8 cellular contexts compared by ENCODE assay signal in genomic region chr12:57518176-57518919, GRCh38. TPM values are rescaled to one million over a fixed set of nuclear protein-coding genes. Genes with fewer than 3 reads are reported as not detected.
DNase-seq lines count a peak whose midpoint lies in the region; ATAC-seq and TF ChIP-seq lines count a peak whose summit lies in the region.
"Had no signal": no experiment of that assay in that cellular context is flagged by ENCODE, and none has a peak within 500 bp of the region (broad histone marks: within the 10 kb centered on the region; RNA-seq: fewer than 3 reads in every experiment).

No MANE protein-coding gene starts in this region.

- WGBS in spleen, 5 donors = 58 to 87% (median 68%) methylated on average over 8 of the region's 8 CpGs

- H3K9me3 Mint-ChIP-seq in activated CD8-positive, alpha-beta T cell treated with anti-CD3 and anti-CD28 coated beads for 36 hours = no peaks in the 10 kb centered on the region

- H3K27ac ChIP-seq in HEK293 (ENCODE audit: extremely low read depth, low read depth, low read length) = no peak overlapping the region
- peak overlapping the region in 7 of 8 donors; percentile 11 to 100 (median 99) for H3K27ac ChIP-seq in spleen

- H3K36me3 ChIP-seq in HEK293 (ENCODE audit: control insufficient read depth in 2 of 2, insufficient read depth in 1 of 2, low read length in 2 of 2) (peaks cover 29 to 58% of the 10 kb centered on the region in 2 experiments), spleen (peaks cover 3 to 56% (median 44%) of the 10 kb centered on the region in 6 donors)

- peaks cover 13% of the 10 kb centered on the region for H3K4me1 ChIP-seq in HEK293 (ENCODE audit: control insufficient read depth, insufficient read depth, low read length)
- H3K4me1 ChIP-seq in spleen = peaks cover 31 to 61% (median 52%) of the 10 kb centered on the region in 6 donors

- DNase-seq in activated CD8-positive, alpha-beta T cell treated with anti-CD3 and anti-CD28 coated beads for 36 hours = no peak
- peak in 1 of 2 donors; percentile 30 for DNase-seq in foreskin fibroblast
- no peak for DNase-seq in spleen
- no peak for DNase-seq in NCI-H524 (lab: John Stamatoyannopoulos, UW)
- no peak for DNase-seq in dedifferentiated amniotic fluid mesenchymal stem cell (ENCODE audit: extremely low spot score)
- DNase-seq: nucleus accumbens had no signal

- H3K27me3 Mint-ChIP-seq in activated CD8-positive, alpha-beta T cell treated with anti-CD3 and anti-CD28 coated beads for 36 hours = no peaks in the 10 kb centered on the region

- peaks cover 48% of the 10 kb centered on the region for H3K4me1 Mint-ChIP-seq in activated CD8-positive, alpha-beta T cell treated with anti-CD3 and anti-CD28 coated beads for 36 hours (ENCODE audit: low read depth)

- H3K9me3 ChIP-seq in HEK293 (ENCODE audit: control insufficient read depth, insufficient read depth, low read depth, low read length) = no peaks in the 10 kb centered on the region
- no peaks in the 10 kb centered on the region for H3K9me3 ChIP-seq in spleen

- intact Hi-C loops in activated CD8-positive, alpha-beta T cell treated with anti-CD3 and anti-CD28 coated beads for 36 hours (cut with micrococcal nuclease) = no loop called here
- intact Hi-C loops in spleen (cut with DNase I; ENCODE audit: low total_unique reads) = no loop called here

- no peaks in the 10 kb centered on the region for H3K27me3 ChIP-seq in spleen (replicated peaks in 1 of 7)

- POLR2A ChIA-PET in HEK293 (lab: Yijun Ruan, JAX) = interaction anchor here (1.4 kb wide), 1 partner anchor 8 kb away, joined by 4 read pairs; no protein-coding TSS in a partner anchor
- POLR2A ChIA-PET in activated CD8-positive, alpha-beta T cell treated with anti-CD3 and anti-CD28 coated beads for 36 hours (lab: Charles Lee) = interaction anchor here (1.1 to 5.7 kb wide), 5 partner anchors 8 to 47 kb away, joined by 3 to 50 read pairs (median 15); partner anchors contain the start of gene MARS1

- H3K36me3 Mint-ChIP-seq in activated CD8-positive, alpha-beta T cell treated with anti-CD3 and anti-CD28 coated beads for 36 hours (ENCODE audit: low read depth) = peaks cover 60% of the 10 kb centered on the region

- H3K4me3 Mint-ChIP-seq in activated CD8-positive, alpha-beta T cell treated with anti-CD3 and anti-CD28 coated beads for 36 hours = peak overlapping the region; percentile 95

- CTCF ChIA-PET in HEK293 (lab: Yijun Ruan, JAX) = interaction anchor here (0.6 to 1.6 kb wide), 3 partner anchors 19 to 66 kb away, joined by 3 to 5 read pairs (median 4); partner anchors contain the start of gene GLI1
- CTCF ChIA-PET in activated CD8-positive, alpha-beta T cell treated with anti-CD3 and anti-CD28 coated beads for 36 hours (lab: Charles Lee) = interaction anchor here (1.2 kb wide), 1 partner anchor 63 kb away, joined by 3 read pairs; the partner anchor contains the start of gene INHBE

- ATAC-seq in activated CD8-positive, alpha-beta T cell treated with anti-CD3 and anti-CD28 coated beads for 36 hours = no peak
- ATAC-seq in HG02763 (IDR thresholded peaks at IDR 0.05; ENCODE audit: unreplicated experiment) = no peak

- TF ChIP-seq POLR2A in spleen (IDR thresholded peaks at IDR 0.05) = no peak

- H3K4me3 ChIP-seq in HEK293 (ENCODE audit: low read depth, low read length) (no peak overlapping the region), foreskin fibroblast (ENCODE audit: low read depth in 1 of 2, low read length in 2 of 2) (peak overlapping the region; percentile 86 to 100), spleen (peak overlapping the region in 4 of 8 donors; percentile 74 to 90 (median 82))

- peak overlapping the region; percentile 99 for H3K27ac Mint-ChIP-seq in activated CD8-positive, alpha-beta T cell treated with anti-CD3 and anti-CD28 coated beads for 36 hours

- TF ChIP-seq CTCF in HEK293 (tag by site-specific recombination; IDR thresholded peaks at IDR 0.05) = no peak
- no peak for TF ChIP-seq CTCF in activated CD8-positive, alpha-beta T cell treated with anti-CD3 and anti-CD28 coated beads for 36 hours (IDR thresholded peaks at IDR 0.05)
- TF ChIP-seq CTCF in foreskin fibroblast (IDR thresholded peaks at IDR 0.05; ENCODE audit: low read depth, low read length) = no peak
- TF ChIP-seq CTCF in spleen (IDR thresholded peaks at IDR 0.05 in 8 of 11, conservative IDR thresholded peaks at IDR 0.05 in 3 of 11) = no peak

TF ChIP-seq in HEK293, 187 proteins besides CTCF, POLR2A, EP300 and RAD21 (continues in another document):
- TF ChIP-seq ZNF18 (tag by site-specific recombination; IDR thresholded peaks at IDR 0.05) (no peak), ZNF701 (tag by site-specific recombination; IDR thresholded peaks at IDR 0.05) (no peak), ZNF529 (tag by site-specific recombination; IDR thresholded peaks at IDR 0.05; ENCODE audit: insufficient replicate concordance) (no peak), ZFHX2 (tag by site-specific recombination; conservative IDR thresholded peaks at IDR 0.05) (0 out of 2 replicates have a peak, but pooled peaks have one; percentile 7), ZNF777 (tag by site-specific recombination; IDR thresholded peaks at IDR 0.05; ENCODE audit: borderline replicate concordance) (no peak), ZNF394 (tag by site-specific recombination; IDR thresholded peaks at IDR 0.05; ENCODE audit: borderline replicate concordance) (peak; percentile 65; the same call in 1 of the 2 replicates), ZBTB1 (tag by site-specific recombination; IDR thresholded peaks at IDR 0.05) (no peak), ZNF776 (tag by site-specific recombination; IDR thresholded peaks at IDR 0.05; ENCODE audit: borderline replicate concordance) (no peak), ZNF404 (tag by site-specific recombination; IDR thresholded peaks at IDR 0.05) (no peak), ZBTB10 (tag by site-specific recombination; IDR thresholded peaks at IDR 0.05) (no peak), IKZF3 (tag by site-specific recombination; IDR thresholded peaks at IDR 0.05) (0 out of 2 replicates have a peak, but pooled peaks have one; percentile 29), ZBTB26 (tag by site-specific recombination; optimal IDR thresholded peaks at IDR 0.05) (no peak), ZNF629 (tag by site-specific recombination; IDR thresholded peaks at IDR 0.05) (no peak)

RNA-seq across cellular contexts. Expression of gene DDIT3, which starts 2.0 kb away (rescaled TPM):
- total RNA-seq in activated CD8-positive, alpha-beta T cell treated with anti-CD3 and anti-CD28 coated beads for 36 hours = 10 to 100 TPM; 28.0 TPM
- 10 to 100 TPM; 18.0 to 27.7 (median 21.6) TPM for total RNA-seq in spleen
- 10 to 100 TPM; 39.8 to 43.9 (median 43.4) TPM for polyA plus RNA-seq in spleen

RNA-seq across cellular contexts. Expression of gene MBD6, which starts 4.3 kb away (rescaled TPM):
- total RNA-seq in activated CD8-positive, alpha-beta T cell treated with anti-CD3 and anti-CD28 coated beads for 36 hours = 10 to 100 TPM; 46.5 to 47.3 TPM
- total RNA-seq in spleen = 100 to 1,000 TPM in 4 of 7 donors, 10 to 100 TPM in 3; 52.9 to 171 (median 110) TPM
- 10 to 100 TPM; 14.8 to 65.0 (median 61.2) TPM for polyA plus RNA-seq in spleen

RNA-seq across cellular contexts. Expression of gene DCTN2, which starts 28.6 kb away (rescaled TPM):
- total RNA-seq in activated CD8-positive, alpha-beta T cell treated with anti-CD3 and anti-CD28 coated beads for 36 hours = 10 to 100 TPM; 66.2 to 68.6 TPM
- total RNA-seq in spleen = 100 to 1,000 TPM in 4 of 7 donors, 10 to 100 TPM in 3; 68.5 to 152 (median 101) TPM
- 10 to 100 TPM; 53.3 to 67.3 (median 66.8) TPM for polyA plus RNA-seq in spleen

RNA-seq across cellular contexts. Expression of gene MARS1, which starts 30.5 kb away (rescaled TPM):
- total RNA-seq in activated CD8-positive, alpha-beta T cell treated with anti-CD3 and anti-CD28 coated beads for 36 hours = 100 to 1,000 TPM; 343 to 345 TPM
- total RNA-seq in spleen = 100 to 1,000 TPM in 4 of 7 donors, 10 to 100 TPM in 3; 72.4 to 186 (median 146) TPM
- polyA plus RNA-seq in spleen = 100 to 1,000 TPM in 1 of 3 donors, 10 to 100 TPM in 2; 67.4 to 104 (median 89.2) TPM

RNA-seq across cellular contexts. Expression of gene KIF5A, which starts 31.5 kb away (rescaled TPM):
- total RNA-seq in activated CD8-positive, alpha-beta T cell treated with anti-CD3 and anti-CD28 coated beads for 36 hours = 1 to 10 TPM; 1.2 to 1.3 TPM
- total RNA-seq in spleen = under 1 TPM in 6 of 7 donors, not detected in 1; 0.09 to 0.76 (median 0.32) TPM
- polyA plus RNA-seq in spleen = under 1 TPM; 0.07 to 0.13 (median 0.08) TPM
